Comparison of ENCODE assay signal across 14 cellular contexts in the genomic region with DNA sequence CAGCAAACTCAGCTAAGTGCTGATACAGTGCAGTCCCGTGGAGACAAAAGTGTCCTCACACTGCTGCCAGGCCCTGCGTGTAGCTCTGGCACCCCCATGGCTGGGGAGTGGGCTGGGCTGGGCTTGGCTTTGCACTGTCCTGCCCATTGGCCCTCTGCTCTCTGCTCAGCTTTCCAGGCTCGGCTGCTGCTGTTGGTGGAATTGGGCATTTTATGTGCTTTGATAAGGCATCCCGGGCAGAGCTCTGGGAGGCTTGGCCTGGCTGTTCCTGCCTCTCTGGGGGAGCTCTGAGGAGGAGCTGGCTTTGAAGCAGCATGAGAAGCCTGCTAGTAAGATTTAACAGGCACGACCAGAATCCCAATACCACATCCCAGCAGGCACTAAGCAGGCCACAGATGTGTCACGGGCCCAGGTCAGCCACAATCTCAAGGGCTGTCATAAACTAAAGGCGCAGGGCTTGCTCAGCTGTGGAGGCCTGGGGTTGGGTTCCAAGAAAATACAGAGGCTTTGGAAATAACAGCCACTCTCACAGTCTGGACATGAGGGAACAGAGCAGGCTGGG.
"Had no signal": no experiment of that assay in that cellular context is flagged by ENCODE, and none has a peak within 500 bp of the region (broad histone marks: within the 10 kb centered on the region; RNA-seq: fewer than 3 reads in every experiment).

No MANE protein-coding gene starts in this region.

- H3K27ac ChIP-seq: breast epithelium, gastroesophageal sphincter, left lung, SJSA1, skin epidermis, suprapubic skin, upper lobe of left lung had no signal

- H3K4me1 ChIP-seq: breast epithelium, gastroesophageal sphincter, left lung, suprapubic skin, upper lobe of left lung had no signal

- ATAC-seq: gastroesophageal sphincter, left lung had no signal

- H3K27me3 ChIP-seq: SJSA1, upper lobe of left lung had no signal

- H3K4me3 ChIP-seq: breast epithelium, gastroesophageal sphincter, left lung, SJSA1, skin epidermis, suprapubic skin, upper lobe of left lung had no signal

- H3K36me3 ChIP-seq: breast epithelium, gastroesophageal sphincter, left lung, SJSA1, suprapubic skin, upper lobe of left lung had no signal

- DNase-seq: activated CD4-positive, alpha-beta T cell treated with anti-CD3 and anti-CD28 coated beads, Interleukin-2, amount 10 ng/mL, durations not matched to agents 7 days and 5 days; activated naive CD4-positive, alpha-beta T cell treated with Interleukin-2 at 50 U/mL for 16 hours; anterior cingulate cortex; dermis blood vessel endothelial cell; erythroblast; left lung; stimulated activated CD4-positive, alpha-beta T cell treated with anti-CD3 and anti-CD28 coated beads, Interleukin-4, amount 100 ng/mL, for 24 hours; stimulated activated CD8-positive, alpha-beta memory T cell treated with anti-CD3 and anti-CD28 coated beads, Interleukin-4, amount 100 ng/mL, for 48 hours; upper lobe of left lung had no signal
